Comparison of ENCODE assay signal across 8 cellular contexts in genomic region chr5:99032234-99033013, GRCh38.
DNase-seq lines count a peak whose midpoint lies in the region; ATAC-seq, FAIRE-seq and TF ChIP-seq lines count a peak whose summit lies in the region.

No MANE protein-coding gene starts in this region.

- SMC1A ChIA-PET in GM12878 (lab: Charles Lee; ENCODE audit: uncharacterized antibody, unreplicated experiment), result interaction anchor here (0.6 to 4.0 kb wide), 26 partner anchors 11 to 262 kb away, joined by 3 to 43 read pairs (median 5); no protein-coding TSS in a partner anchor

- H3K27ac ChIP-seq in OCI-LY3 (ENCODE audit: low read length) (peak overlapping the region; percentile 34), GM12878 (ENCODE audit: control insufficient read depth, insufficient read depth) (peak overlapping the region; percentile 69)

- H3K79me2 ChIP-seq in OCI-LY3 (ENCODE audit: low read length) (no peaks in the 10 kb centered on the region), GM12878 (ENCODE audit: control insufficient read depth, insufficient read depth, low read length) (no peaks in the 10 kb centered on the region)

- RAD21 ChIA-PET in GM12878 (lab: Charles Lee; ENCODE audit: unreplicated experiment), result interaction anchor here (0.6 to 4.0 kb wide), 19 partner anchors 23 to 264 kb away, joined by 3 to 26 read pairs (median 5); no protein-coding TSS in a partner anchor

- BruUV-seq in GM12878 (replicated peaks; lab: Mats Ljungman, UMichigan), result no TSS peak

- TF ChIP-seq POLR2A in GM12878 (IDR thresholded peaks at IDR 0.05; ENCODE audit: low read depth, low read length), result no peak

- in situ Hi-C loops in GM12878 (cut with MboI), result loop anchor here (10.0 to 25.0 kb wide), 3 partner anchors 128 to 1845 kb away; partner anchors contain the start of genes RGMB and RIOK2

- H3K9me3 ChIP-seq in OCI-LY3 (ENCODE audit: insufficient read depth, low read length) (no peaks in the 10 kb centered on the region), GM12878 (replicated peaks; ENCODE audit: control insufficient read depth, insufficient read depth, low read length) (no peaks in the 10 kb centered on the region; the same call in 2 of the 3 replicates)

- intact Hi-C loops in GM12878 (cut with micrococcal nuclease; ENCODE audit: unreplicated experiment), result loop anchor here (1.0 to 2.0 kb wide), 5 partner anchors 28 to 260 kb away; partner anchors contain the start of gene RGMB

- H3K4me2 ChIP-seq in OCI-LY3 (ENCODE audit: low read length), result peak overlapping the region; percentile 90
- H3K4me2 ChIP-seq in GM12878 (ENCODE audit: control insufficient read depth, insufficient read depth), result peak overlapping the region; percentile 93

- TF ChIP-seq EP300 in GM12878 (IDR thresholded peaks at IDR 0.05; ENCODE audit: borderline replicate concordance in 1 of 2, control insufficient read depth in 1 of 2, low read depth in 2 of 2, low read length in 2 of 2), result no peak

- H3K4me1 ChIP-seq in OCI-LY3 (ENCODE audit: low read length) (peaks cover 66% of the 10 kb centered on the region), GM12878 (ENCODE audit: control insufficient read depth, insufficient read depth, low read length) (peaks cover 46% of the 10 kb centered on the region)

- peak; percentile 99 for TF ChIP-seq RAD21 in GM12878 (IDR thresholded peaks at IDR 0.05; ENCODE audit: insufficient read depth, low read depth, low read length)

- FAIRE-seq in GM12878 (lab: Jason Lieb, UNC), result peak; percentile 38

- WGBS in GM12878 (ENCODE audit: insufficient coverage, insufficient replicate concordance, low lambda C conversion rate, missing lambda C conversion rate), result 44% methylated on average over 7 of the region's 7 CpGs

- DNase-seq in D341Med (ENCODE audit: low spot score) (peak; percentile 62), GM12878 (ENCODE audit: low read depth, low spot score) (no peak), hippocampal formation (lab: John Stamatoyannopoulos, UW) (peak; percentile 47 to 82), retina (peak; percentile 63)
- DNase-seq in effector CD4-positive, alpha-beta T cell, result no peak

- POLR2A ChIA-PET in GM12878 (lab: Charles Lee), result interaction anchor here (0.5 to 1.3 kb wide), 5 partner anchors 103 to 200 kb away, joined by 3 to 8 read pairs (median 3); no protein-coding TSS in a partner anchor

- H3K36me3 ChIP-seq in OCI-LY3 (replicated peaks; ENCODE audit: low read depth, low read length), result no peaks in the 10 kb centered on the region
- no peaks in the 10 kb centered on the region for H3K36me3 ChIP-seq in GM12878 (ENCODE audit: control insufficient read depth in 2 of 2, insufficient read depth in 2 of 2, low read length in 1 of 2)

- ATAC-seq in GM19395 (IDR thresholded peaks at IDR 0.05; ENCODE audit: unreplicated experiment) (peak; percentile 38), HG03520 (IDR thresholded peaks at IDR 0.05; ENCODE audit: unreplicated experiment) (peak; percentile 25), GM12878 (peak; percentile 56)

- CTCF ChIA-PET in GM12878 (lab: Yijun Ruan, JAX), result interaction anchor here (0.6 to 4.0 kb wide), 37 partner anchors 9 to 298 kb away, joined by 3 to 46 read pairs (median 4); partner anchors contain the start of gene RGMB

- peak overlapping the region; percentile 78 for H3K4me3 ChIP-seq in OCI-LY3 (ENCODE audit: low read length)
- H3K4me3 ChIP-seq in GM12878, result peak overlapping the region; percentile 33

- peak overlapping the region; percentile 61 for H3K9ac ChIP-seq in OCI-LY3 (ENCODE audit: low read length)
- peak overlapping the region; percentile 46; the same call in 1 of the 2 replicates for H3K9ac ChIP-seq in GM12878 (ENCODE audit: control insufficient read depth, insufficient read depth, low read length)

- H2AFZ ChIP-seq in OCI-LY3 (ENCODE audit: low read depth, low read length) (peak overlapping the region; percentile 92), GM12878 (ENCODE audit: control insufficient read depth, low read depth, low read length) (peak overlapping the region; percentile 98)

- TF ChIP-seq CTCF in OCI-LY3 (IDR thresholded peaks at IDR 0.05; ENCODE audit: low read depth, low read length), result peak; percentile 81
- TF ChIP-seq CTCF in GM12878 (IDR thresholded peaks at IDR 0.05 in 2 of 3, conservative IDR thresholded peaks at IDR 0.05 in 1 of 3; ENCODE audit: control insufficient read depth in 2 of 3, extremely low read depth in 1 of 3, insufficient read depth in 1 of 3, low read depth in 3 of 3, low read length in 3 of 3), result peak; percentile 60 to 85 (median 79)

- H4K20me1 ChIP-seq in OCI-LY3 (ENCODE audit: insufficient read depth, low read length), result no peaks in the 10 kb centered on the region
- H4K20me1 ChIP-seq in GM12878 (ENCODE audit: control insufficient read depth, insufficient read depth), result no peaks in the 10 kb centered on the region

- H3K27me3 ChIP-seq in OCI-LY3 (ENCODE audit: low read depth, low read length) (no peaks in the 10 kb centered on the region), GM12878 (replicated peaks in 1 of 2; ENCODE audit: control insufficient read depth in 2 of 2, insufficient read depth in 2 of 2, low read length in 1 of 2) (no peaks in the 10 kb centered on the region)

TF ChIP-seq in GM12878, 131 proteins besides CTCF, POLR2A, EP300 and RAD21 (continues in another document):
- peak; percentile 79 for TF ChIP-seq TCF7 (IDR thresholded peaks at IDR 0.05; ENCODE audit: borderline replicate concordance)
- TF ChIP-seq, protein P1, sequence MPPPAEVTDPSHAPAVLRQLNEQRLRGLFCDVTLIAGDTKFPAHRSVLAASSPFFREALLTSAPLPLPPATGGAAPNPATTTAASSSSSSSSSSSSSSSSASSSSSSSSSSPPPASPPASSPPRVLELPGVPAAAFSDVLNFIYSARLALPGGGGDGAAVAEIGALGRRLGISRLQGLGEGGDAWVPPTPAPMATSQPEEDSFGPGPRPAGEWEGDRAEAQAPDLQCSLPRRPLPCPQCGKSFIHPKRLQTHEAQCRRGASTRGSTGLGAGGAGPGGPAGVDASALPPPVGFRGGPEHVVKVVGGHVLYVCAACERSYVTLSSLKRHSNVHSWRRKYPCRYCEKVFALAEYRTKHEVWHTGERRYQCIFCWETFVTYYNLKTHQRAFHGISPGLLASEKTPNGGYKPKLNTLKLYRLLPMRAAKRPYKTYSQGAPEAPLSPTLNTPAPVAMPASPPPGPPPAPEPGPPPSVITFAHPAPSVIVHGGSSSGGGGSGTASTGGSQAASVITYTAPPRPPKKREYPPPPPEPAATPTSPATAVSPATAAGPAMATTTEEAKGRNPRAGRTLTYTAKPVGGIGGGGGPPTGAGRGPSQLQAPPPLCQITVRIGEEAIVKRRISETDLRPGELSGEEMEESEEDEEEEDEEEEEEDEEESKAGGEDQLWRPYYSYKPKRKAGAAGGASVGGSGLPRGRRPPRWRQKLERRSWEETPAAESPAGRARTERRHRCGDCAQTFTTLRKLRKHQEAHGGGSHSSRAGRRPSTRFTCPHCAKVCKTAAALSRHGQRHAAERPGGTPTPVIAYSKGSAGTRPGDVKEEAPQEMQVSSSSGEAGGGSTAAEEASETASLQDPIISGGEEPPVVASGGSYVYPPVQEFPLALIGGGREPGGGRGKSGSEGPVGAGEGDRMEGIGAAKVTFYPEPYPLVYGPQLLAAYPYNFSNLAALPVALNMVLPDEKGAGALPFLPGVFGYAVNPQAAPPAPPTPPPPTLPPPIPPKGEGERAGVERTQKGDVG (CRISPR knock-in tag; IDR thresholded peaks at IDR 0.05), result no peak
- TF ChIP-seq YY1 (IDR thresholded peaks at IDR 0.05; ENCODE audit: low read depth, low read length), result 0 out of 2 replicates have a peak, but pooled peaks have one; percentile 43
- TF ChIP-seq ETV6 (conservative IDR thresholded peaks at IDR 0.05 in 1 of 2, IDR thresholded peaks at IDR 0.05 in 1 of 2; ENCODE audit: borderline replicate concordance in 1 of 2, low read depth in 1 of 2), result peak in 1 of 2 experiments; percentile 29; a peak in 1 of 4 replicates
- peak; percentile 96 for TF ChIP-seq NR2F1 (conservative IDR thresholded peaks at IDR 0.05)
- TF ChIP-seq JUNB (IDR thresholded peaks at IDR 0.05), result no peak
- no peak for TF ChIP-seq SIN3A (IDR thresholded peaks at IDR 0.05; ENCODE audit: low read depth, low read length)
- peak; percentile 93 for TF ChIP-seq SMC3 (IDR thresholded peaks at IDR 0.05; ENCODE audit: borderline replicate concordance, low read length)
- TF ChIP-seq POLR2AphosphoS5 (IDR thresholded peaks at IDR 0.05; ENCODE audit: low read length), result no peak
- TF ChIP-seq FOS (IDR thresholded peaks at IDR 0.05; ENCODE audit: borderline replicate concordance, extremely low read depth, insufficient read length), result no peak
- TF ChIP-seq SUZ12 (IDR thresholded peaks at IDR 0.05; ENCODE audit: unreplicated experiment), result no peak
- no peak for TF ChIP-seq ZNF207 (IDR thresholded peaks at IDR 0.05; ENCODE audit: borderline replicate concordance)
- TF ChIP-seq MXI1 (IDR thresholded peaks at IDR 0.05; ENCODE audit: low read depth, low read length), result no peak
- TF ChIP-seq NBN (IDR thresholded peaks at IDR 0.05), result 0 out of 2 replicates have a peak, but pooled peaks have one; percentile 15
- TF ChIP-seq PML (IDR thresholded peaks at IDR 0.05; ENCODE audit: low read length), result no peak
- TF ChIP-seq RUNX3 (IDR thresholded peaks at IDR 0.05; ENCODE audit: low read length), result peak; percentile 75
- 0 out of 3 replicates have a peak, but pooled peaks have one; percentile 11 for TF ChIP-seq POU2F2 (IDR thresholded peaks at IDR 0.05; ENCODE audit: borderline replicate concordance, low read depth, low read length)
- TF ChIP-seq, protein P2, sequence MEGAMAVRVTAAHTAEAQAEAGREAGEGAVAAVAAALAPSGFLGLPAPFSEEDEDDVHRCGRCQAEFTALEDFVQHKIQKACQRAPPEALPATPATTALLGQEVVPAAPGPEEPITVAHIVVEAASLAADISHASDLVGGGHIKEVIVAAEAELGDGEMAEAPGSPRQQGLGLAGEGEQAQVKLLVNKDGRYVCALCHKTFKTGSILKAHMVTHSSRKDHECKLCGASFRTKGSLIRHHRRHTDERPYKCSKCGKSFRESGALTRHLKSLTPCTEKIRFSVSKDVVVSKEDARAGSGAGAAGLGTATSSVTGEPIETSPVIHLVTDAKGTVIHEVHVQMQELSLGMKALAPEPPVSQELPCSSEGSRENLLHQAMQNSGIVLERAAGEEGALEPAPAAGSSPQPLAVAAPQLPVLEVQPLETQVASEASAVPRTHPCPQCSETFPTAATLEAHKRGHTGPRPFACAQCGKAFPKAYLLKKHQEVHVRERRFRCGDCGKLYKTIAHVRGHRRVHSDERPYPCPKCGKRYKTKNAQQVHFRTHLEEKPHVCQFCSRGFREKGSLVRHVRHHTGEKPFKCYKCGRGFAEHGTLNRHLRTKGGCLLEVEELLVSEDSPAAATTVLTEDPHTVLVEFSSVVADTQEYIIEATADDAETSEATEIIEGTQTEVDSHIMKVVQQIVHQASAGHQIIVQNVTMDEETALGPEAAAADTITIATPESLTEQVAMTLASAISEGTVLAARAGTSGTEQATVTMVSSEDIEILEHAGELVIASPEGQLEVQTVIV (IDR thresholded peaks at IDR 0.05; ENCODE audit: borderline replicate concordance, partially characterized antibody), result no peak
- TF ChIP-seq FOXM1 (IDR thresholded peaks at IDR 0.05; ENCODE audit: low read depth, low read length), result peak; percentile 60; the same call in 1 of the 2 replicates
- TF ChIP-seq GABPA (IDR thresholded peaks at IDR 0.05; ENCODE audit: low read depth), result no peak

Comparison
In these comparisons a context has a peak if more than half of its experiments do, and no peak if none do; other contexts are left out.
1. DNase-seq: peak in D341Med (single experiment), hippocampal formation (2 of 2) and retina (single experiment); none in GM12878 (single experiment) and effector CD4-positive, alpha-beta T cell (single experiment).
2. Peak in every context shown above with its lines, with median percentiles within 50 percentile points of each other: ATAC-seq.